8 cellular contexts compared by ENCODE assay signal in the genomic region with DNA sequence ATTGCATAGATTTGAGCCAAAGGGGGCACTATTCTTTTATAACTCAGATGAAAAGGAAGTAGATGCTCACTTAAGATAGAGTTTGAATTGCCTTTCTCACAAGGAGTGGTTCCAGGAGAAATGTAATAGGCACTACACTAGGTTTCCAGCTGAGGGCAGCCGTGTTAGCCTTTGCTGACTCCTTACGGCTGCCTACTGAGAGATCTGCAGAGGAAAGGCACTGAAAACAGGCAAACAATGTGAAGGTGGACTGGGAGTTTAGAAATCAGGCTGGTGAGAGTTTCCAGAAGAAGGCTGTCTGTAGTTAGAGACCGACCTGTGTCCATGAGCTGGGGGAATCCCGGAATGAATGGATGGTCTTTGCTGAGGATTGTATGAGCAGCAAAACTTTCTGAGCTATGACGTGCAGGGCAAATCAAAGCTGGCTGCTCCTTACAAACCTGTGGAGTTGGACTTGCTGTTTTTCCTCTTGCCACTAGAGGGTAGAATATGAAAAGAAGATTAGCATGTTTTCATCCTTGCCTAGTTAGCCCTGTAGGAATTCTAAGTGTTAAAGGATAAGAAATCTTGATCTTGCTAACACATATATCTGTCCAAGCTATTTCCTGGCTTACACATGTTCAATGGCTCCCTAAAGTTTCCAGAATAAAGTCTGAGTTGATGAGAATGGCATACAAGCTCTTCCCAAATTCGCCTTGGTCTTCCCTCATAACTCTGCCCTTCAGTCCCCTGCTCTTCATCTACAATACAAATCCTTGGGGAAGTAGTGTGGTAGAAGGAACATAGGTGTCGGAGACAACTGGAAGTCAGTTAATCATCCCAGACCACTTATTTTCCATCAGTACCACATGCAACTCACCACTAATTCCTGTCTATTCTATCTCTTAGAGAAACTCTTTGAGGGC. TPM values are rescaled to one million over a fixed set of nuclear protein-coding genes. Genes with fewer than 3 reads are reported as not detected.
A peak's percentile ranks its signal among the peaks of the same experiment; 100 is the strongest.
DNase-seq lines count a peak whose midpoint lies in the region; ATAC-seq and TF ChIP-seq lines count a peak whose summit lies in the region.

No MANE protein-coding gene starts in this region.

- DNase-seq in GM04504 (ENCODE audit: low read depth) = peak; percentile 63
- peak; percentile 60 for DNase-seq in HuH-7.5 (ENCODE audit: low spot score)
- DNase-seq in OCI-LY7 (ENCODE audit: low spot score) = peak; percentile 86
- peak; percentile 28 for DNase-seq in activated T-cell treated with anti-CD3 and anti-CD28 coated beads for 4 hours

- H2AFZ ChIP-seq in OCI-LY7 (ENCODE audit: low read length) = peak overlapping the region; percentile 83

- intact Hi-C loops in OCI-LY7 (cut with micrococcal nuclease; ENCODE audit: unreplicated experiment) = loop anchor here (1.0 to 10.0 kb wide), 3 partner anchors 167 to 225 kb away; a partner anchor contains a TSS

- H3K27me3 ChIP-seq in mucosa of rectum (ENCODE audit: control insufficient read depth in 2 of 2, insufficient read depth in 2 of 2, low read length in 2 of 2) = no peaks in the 10 kb centered on the region
- no peaks in the 10 kb centered on the region for H3K27me3 ChIP-seq in stomach smooth muscle (ENCODE audit: control insufficient read depth in 1 of 2, insufficient read depth in 2 of 2, low read length in 2 of 2)

- H3K4me1 ChIP-seq in OCI-LY7 (ENCODE audit: insufficient read depth, low read length, poor library complexity, severe bottlenecking) = no peaks in the 10 kb centered on the region
- no peaks in the 10 kb centered on the region for H3K4me1 ChIP-seq in mucosa of rectum (ENCODE audit: control insufficient read depth in 2 of 2, insufficient read depth in 2 of 2, low read length in 2 of 2)
- H3K4me1 ChIP-seq in stomach smooth muscle (ENCODE audit: control insufficient read depth, insufficient read depth, low read length) = peaks cover 15% of the 10 kb centered on the region

- BruUV-seq in OCI-LY7 (replicated peaks; lab: Mats Ljungman, UMichigan) = no TSS peak

- CTCF ChIA-PET in OCI-LY7 (lab: Charles Lee; ENCODE audit: unreplicated experiment) = interaction anchor here (0.5 to 1.4 kb wide), 16 partner anchors 12 to 243 kb away, joined by 3 to 12 read pairs (median 3); a partner anchor contains a TSS

- H3K36me3 ChIP-seq in OCI-LY7 (ENCODE audit: insufficient read depth, low read length) (no peaks in the 10 kb centered on the region), mucosa of rectum (ENCODE audit: control insufficient read depth in 2 of 2, insufficient read depth in 2 of 2, low read length in 2 of 2) (no peaks in the 10 kb centered on the region), stomach smooth muscle (ENCODE audit: control insufficient read depth in 2 of 2, insufficient read depth in 2 of 2, low read length in 2 of 2) (no peaks in the 10 kb centered on the region)

- H3K9ac ChIP-seq in mucosa of rectum (ENCODE audit: low read depth in 1 of 2, low read length in 2 of 2) = peak overlapping the region in 1 of 2 donors; percentile 18
- peak overlapping the region in 1 of 2 donors; percentile 47 for H3K9ac ChIP-seq in stomach smooth muscle (ENCODE audit: low read length in 2 of 2)

- H3K27ac ChIP-seq in OCI-LY7 (ENCODE audit: low read depth, low read length, poor library complexity, severe bottlenecking) (no peak overlapping the region), mucosa of rectum (ENCODE audit: low read depth in 2 of 2, low read length in 2 of 2) (peak overlapping the region; percentile 2 to 34), stomach smooth muscle (ENCODE audit: low read length) (peak overlapping the region; percentile 49)

- no peaks in the 10 kb centered on the region for H4K20me1 ChIP-seq in OCI-LY7 (ENCODE audit: insufficient read depth, low read length)

- no peaks in the 10 kb centered on the region for H3K79me2 ChIP-seq in OCI-LY7 (ENCODE audit: insufficient read depth, low read depth, low read length)

- peak; percentile 89 for ATAC-seq in esophagus mucosa
- no peak for ATAC-seq in GM21528 (IDR thresholded peaks at IDR 0.05; ENCODE audit: low FRiP score, unreplicated experiment)

- H3K4me3 ChIP-seq in OCI-LY7 (ENCODE audit: low read depth, low read length, poor library complexity, severe bottlenecking) = peak overlapping the region; percentile 43
- H3K4me3 ChIP-seq in mucosa of rectum (ENCODE audit: low read length in 2 of 2) = peak overlapping the region in 1 of 2 donors; percentile 58
- H3K4me3 ChIP-seq in stomach smooth muscle (ENCODE audit: low read length in 2 of 2) = peak overlapping the region in 1 of 2 donors; percentile 66

- no peaks in the 10 kb centered on the region for H3K9me2 ChIP-seq in OCI-LY7 (ENCODE audit: insufficient read depth, low read length)

- H3K9me3 ChIP-seq in OCI-LY7 (ENCODE audit: low read length) = no peaks in the 10 kb centered on the region
- no peaks in the 10 kb centered on the region for H3K9me3 ChIP-seq in mucosa of rectum (ENCODE audit: control insufficient read depth in 2 of 2, low read length in 2 of 2)
- no peaks in the 10 kb centered on the region for H3K9me3 ChIP-seq in stomach smooth muscle (ENCODE audit: control insufficient read depth in 2 of 2, low read length in 2 of 2)

- POLR2A ChIA-PET in OCI-LY7 (lab: Charles Lee) = interaction anchor here (0.5 to 1.3 kb wide), 8 partner anchors 13 to 476 kb away, joined by 3 to 7 read pairs (median 4); a partner anchor contains a TSS

- peak; percentile 96 for TF ChIP-seq CTCF in OCI-LY7 (conservative IDR thresholded peaks at IDR 0.05; ENCODE audit: low read length)

- H3K4me2 ChIP-seq in OCI-LY7 (ENCODE audit: low read length) = peak overlapping the region; percentile 65; the same call in 1 of the 2 replicates

RNA-seq across cellular contexts. Expression of a gene that starts 20.1 kb away (rescaled TPM):
- 30.4 and 30.5 TPM in 2 replicates for total RNA-seq in OCI-LY7 (2014; rRNA removed; shearing (Covaris generic))
- total RNA-seq in OCI-LY7 (2022) (46.8 and 49.7 TPM in 2 replicates), esophagus mucosa (33.8 TPM)

Comparison
In these comparisons a context has a peak if more than half of its experiments do, and no peak if none do; other contexts are left out.
1. DNase-seq: peak in every context shown above with its lines; median percentile 86 in OCI-LY7; 63 in GM04504; 60 in HuH-7.5; 28 in activated T-cell treated with anti-CD3 and anti-CD28 coated beads for 4 hours.